Comparison of ENCODE assay signal across 1 cellular context in the genomic region with DNA sequence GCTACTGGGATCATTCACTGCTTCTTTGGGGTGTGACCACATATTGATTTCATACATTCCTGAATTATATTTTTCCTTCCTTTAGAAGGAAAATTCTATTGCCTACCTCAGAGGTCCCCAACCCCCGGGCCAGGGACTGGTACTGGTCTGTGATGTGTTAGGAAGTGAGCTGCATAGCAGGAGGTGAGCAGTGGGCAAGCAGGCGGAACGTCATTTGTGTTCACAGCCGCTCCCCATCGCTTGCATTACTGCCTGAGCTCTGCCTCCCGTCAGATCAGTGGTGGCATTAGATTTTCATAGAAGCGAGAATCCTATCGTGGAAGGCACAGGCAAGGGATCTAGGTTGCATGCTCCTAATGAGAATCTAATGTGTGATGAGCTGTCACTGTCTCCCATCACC.
"Had no signal": no experiment of that assay in that cellular context is flagged by ENCODE, and none has a peak within 500 bp of the region (broad histone marks: within the 10 kb centered on the region; RNA-seq: fewer than 3 reads in every experiment).

No MANE protein-coding gene starts in this region.

- ATAC-seq: GM12878 had no signal

- H3K4me3 ChIP-seq: GM12878 had no signal
